30 cellular contexts compared by ENCODE assay signal in the genomic region with DNA sequence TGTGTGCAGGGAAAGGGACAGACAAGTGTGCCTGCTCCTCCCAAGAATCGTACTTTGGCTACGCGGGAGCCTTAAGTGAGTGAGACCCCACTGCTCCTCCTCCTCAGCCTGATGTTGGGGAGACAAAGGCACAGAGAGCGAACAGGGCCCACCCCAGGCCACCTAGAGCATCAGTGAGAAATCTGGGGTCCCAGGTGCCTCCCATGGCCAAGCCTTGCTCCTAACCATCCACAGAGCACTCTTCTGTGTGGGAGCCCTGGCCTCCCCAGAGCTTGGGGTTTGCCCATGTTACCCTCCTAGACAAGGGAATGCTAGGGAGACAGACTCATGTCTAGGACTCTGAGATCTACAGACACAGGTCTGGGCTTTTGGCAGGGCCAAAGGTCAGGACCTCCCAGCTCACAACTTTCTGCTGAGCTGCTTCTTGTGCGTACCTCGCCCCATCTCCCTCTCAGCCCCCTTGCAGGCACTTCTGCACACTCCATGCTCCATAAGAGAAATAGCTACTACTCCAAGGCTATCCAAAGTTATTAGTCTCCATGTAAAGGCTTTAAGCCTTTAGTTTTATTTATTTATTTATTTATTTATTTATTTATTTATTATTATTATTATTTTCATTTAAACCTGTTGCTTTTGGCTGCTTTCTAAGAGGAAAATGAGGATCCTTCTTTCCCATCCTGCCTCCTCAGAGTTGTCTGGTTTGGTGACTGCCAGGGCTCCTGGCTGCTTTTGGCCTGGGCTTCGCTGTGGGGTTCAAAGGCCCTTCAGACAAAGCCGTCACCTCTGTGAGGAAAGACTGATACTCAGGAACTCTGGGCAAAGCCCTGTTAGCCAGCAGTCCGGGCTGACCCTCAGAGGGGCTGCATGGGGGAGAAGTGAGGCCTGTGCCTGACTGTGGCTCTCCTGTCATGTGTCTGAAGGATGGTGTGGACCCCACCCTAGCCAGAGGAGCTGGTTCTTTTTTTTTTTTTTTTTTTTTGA. TPM values are rescaled to one million over a fixed set of nuclear protein-coding genes. Genes with fewer than 3 reads are reported as not detected.
"Had no signal": no experiment of that assay in that cellular context is flagged by ENCODE, and none has a peak within 500 bp of the region (broad histone marks: within the 10 kb centered on the region; RNA-seq: fewer than 3 reads in every experiment).

No MANE protein-coding gene starts in this region.

- H3K36me3 ChIP-seq: heart left ventricle, lower lobe of right lung, neural progenitor cell, ovary, right atrium auricular region, suprapubic skin, thoracic aorta, tibial artery, upper lobe of right lung had no signal

- H3K4me1 Mint-ChIP-seq: immature natural killer cell; mesothelial cell of epicardium; naive B cell; natural killer cell; nephron progenitor cell; neural progenitor cell; stimulated activated naive B cell treated with anti-CD40 and anti-IgM and Interleukin-4, amounts not matched to agents 10 μg/mL and 1 μg/mL and 100 μg/mL, for 72 hours had no signal

- H3K27ac ChIP-seq: heart left ventricle, lower lobe of right lung, neural progenitor cell, ovary, right atrium auricular region, skin epidermis, suprapubic skin, thoracic aorta, tibial artery, upper lobe of right lung had no signal

- ATAC-seq: heart left ventricle; left ventricle myocardium superior; natural killer cell; sciatic nerve; stimulated activated naive B cell treated with anti-CD40 and anti-IgM and Interleukin-4, amounts not matched to agents 10 μg/mL and 1 μg/mL and 100 μg/mL, for 72 hours; stimulated activated naive CD8-positive, alpha-beta T cell treated with anti-CD3 and anti-CD28 coated beads, Interleukin-15, Interleukin-2, amounts not matched to agents 100 U/mL and 50 U/mL, for 24 hours; upper lobe of right lung had no signal

- DNase-seq: heart left ventricle; hypothalamus; immature natural killer cell; left ventricle myocardium superior; lower lobe of right lung; mammary epithelial cell; mesenchymal stem cell; naive B cell; natural killer cell; nephron progenitor cell; ovary; stimulated activated CD4-positive, alpha-beta T cell treated with anti-CD3 and anti-CD28 coated beads, Interleukin-12 subunit alpha, Interleukin-12 subunit beta, amount 100 ng/mL, for 4 hours; stimulated activated CD4-positive, alpha-beta T cell treated with anti-CD3 and anti-CD28 coated beads, Interleukin-15, amount 100 ng/mL, for 24 hours; stimulated activated CD4-positive, alpha-beta T cell treated with anti-CD3 and anti-CD28 coated beads, Interleukin-2, amount 100 ng/mL, for 24 hours; stimulated activated CD4-positive, alpha-beta T cell treated with anti-CD3 and anti-CD28 coated beads, Interleukin-4, amount 100 ng/mL, for 1 hour; stimulated activated naive B cell treated with anti-CD40 and anti-IgM and Interleukin-4, amounts not matched to agents 10 μg/mL and 1 μg/mL and 100 μg/mL, for 72 hours; stimulated activated naive CD8-positive, alpha-beta T cell treated with anti-CD3 and anti-CD28 coated beads, Interleukin-15, Interleukin-2, amounts not matched to agents 100 U/mL and 50 U/mL, for 24 hours; tibial artery; trophoblast cell; upper lobe of right lung had no signal

- H3K9ac ChIP-seq: neural progenitor cell had no signal

- H3K27me3 ChIP-seq: heart left ventricle, neural progenitor cell, ovary, right atrium auricular region, suprapubic skin, tibial artery, upper lobe of right lung had no signal

- FAIRE-seq: islet of Langerhans had no signal

- H3K4me3 ChIP-seq: heart left ventricle, lower lobe of right lung, neural progenitor cell, ovary, right atrium auricular region, skin epidermis, suprapubic skin, thoracic aorta, tibial artery, upper lobe of right lung had no signal

- H3K4me2 ChIP-seq: neural progenitor cell had no signal

- H2AFZ ChIP-seq: neural progenitor cell had no signal

- H3K9me3 Mint-ChIP-seq: mesothelial cell of epicardium, natural killer cell, neural progenitor cell had no signal

- H3K9me3 ChIP-seq: lower lobe of right lung, ovary, right atrium auricular region, suprapubic skin, thoracic aorta, tibial artery, upper lobe of right lung had no signal

- H3K4me3 Mint-ChIP-seq: immature natural killer cell; mesothelial cell of epicardium; naive B cell; natural killer cell; nephron progenitor cell; neural progenitor cell; stimulated activated naive B cell treated with anti-CD40 and anti-IgM and Interleukin-4, amounts not matched to agents 10 μg/mL and 1 μg/mL and 100 μg/mL, for 72 hours had no signal

- H3K4me1 ChIP-seq: heart left ventricle, lower lobe of right lung, neural progenitor cell, right atrium auricular region, suprapubic skin, tibial artery, upper lobe of right lung had no signal

- H3K36me3 Mint-ChIP-seq: mesothelial cell of epicardium; natural killer cell; neural progenitor cell; stimulated activated naive B cell treated with anti-CD40 and anti-IgM and Interleukin-4, amounts not matched to agents 10 μg/mL and 1 μg/mL and 100 μg/mL, for 72 hours had no signal

- H3K27ac Mint-ChIP-seq: immature natural killer cell; mesothelial cell of epicardium; natural killer cell; nephron progenitor cell; neural progenitor cell; progenitor cell of endocrine pancreas; stimulated activated naive B cell treated with anti-CD40 and anti-IgM and Interleukin-4, amounts not matched to agents 10 μg/mL and 1 μg/mL and 100 μg/mL, for 72 hours had no signal

- H3K27me3 Mint-ChIP-seq: progenitor cell of endocrine pancreas had no signal

RNA-seq across cellular contexts. Expression of a gene that starts 51.6 kb away (rescaled TPM):
- total RNA-seq: mononuclear cell had no signal
- polyA plus RNA-seq: immature natural killer cell had no signal
